In genomic region chr7:140062528-140063299, GRCh38 we compare ENCODE assay signal across 8 cellular contexts. TPM values are rescaled to one million over a fixed set of nuclear protein-coding genes. Genes with fewer than 3 reads are reported as not detected.
DNase-seq lines count a peak whose midpoint lies in the region; ATAC-seq and TF ChIP-seq lines count a peak whose summit lies in the region.

Gene PARP12 (minus strand): TSS chr7:140062951. CDS start chr7:140062847, 104 bp downstream.

- TF ChIP-seq EP300 in sigmoid colon (IDR thresholded peaks at IDR 0.05): no peak

- peak; percentile 81 for DNase-seq in NCI-H1092 treated with DMSO at 0.1 percent for 48 hours (lab: John Stamatoyannopoulos, UW)
- DNase-seq in T-helper 9 cell: peak; percentile 82
- DNase-seq in astrocyte of the hippocampus (ENCODE audit: low read depth, low spot score): peak; percentile 93
- DNase-seq in iPS DF 19.7 (ENCODE audit: low read depth, low spot score): peak; percentile 15
- peak; percentile 90 for DNase-seq in sigmoid colon
- DNase-seq in NCI-H446 treated with DMSO at 0.1 percent for 48 hours (lab: John Stamatoyannopoulos, UW): no peak

- no peak for TF ChIP-seq CTCF in GM12875 (IDR thresholded peaks at IDR 0.05; ENCODE audit: borderline replicate concordance, insufficient read depth, low read depth, low read length)
- no peak for TF ChIP-seq CTCF in sigmoid colon (IDR thresholded peaks at IDR 0.05)

- peak; percentile 92 for ATAC-seq in HG02623 (IDR thresholded peaks at IDR 0.05; ENCODE audit: unreplicated experiment)

- WGBS in sigmoid colon, 2 donors: 0% methylated on average over 106 of the region's 106 CpGs

- TF ChIP-seq POLR2A in sigmoid colon (IDR thresholded peaks at IDR 0.05): peak in 1 of 2 donors; percentile 23

- no peaks in the 10 kb centered on the region for H3K9me3 ChIP-seq in sigmoid colon

- no peaks in the 10 kb centered on the region for H3K36me3 ChIP-seq in sigmoid colon

- peak within 1 kb of the TSS; percentile 88 to 91 (median 90) for H3K27ac ChIP-seq in sigmoid colon

- no peaks in the 10 kb centered on the region for H3K27me3 ChIP-seq in sigmoid colon

- H3K4me1 ChIP-seq in sigmoid colon: peaks cover 0 to 36% (median 22%) of the 10 kb centered on the region in 4 donors

- intact Hi-C loops in sigmoid colon (cut with DNase I): loop anchor here (2.0 to 5.0 kb wide), 3 partner anchors 115 to 285 kb away; partner anchors contain the start of genes HIPK2 and KDM7A

- peak within 1 kb of the TSS; percentile 69 for H3K4me3 ChIP-seq in GM12875 (ENCODE audit: low read depth, low read length)
- H3K4me3 ChIP-seq in sigmoid colon: peak within 1 kb of the TSS; percentile 70 to 82 (median 72)

RNA-seq across cellular contexts. Expression of gene PARP12, which starts in this region (rescaled TPM):
- 10 to 100 TPM; 20.6 to 29.9 (median 22.9) TPM for total RNA-seq in sigmoid colon
- polyA plus RNA-seq in sigmoid colon: 10 to 100 TPM; 30.0 to 49.5 (median 42.2) TPM
